8 cellular contexts compared by ENCODE assay signal in genomic region chr1:226408285-226409184, GRCh38. TPM values are rescaled to one million over a fixed set of nuclear protein-coding genes. Genes with fewer than 3 reads are reported as not detected.
DNase-seq lines count a peak whose midpoint lies in the region; ATAC-seq and TF ChIP-seq lines count a peak whose summit lies in the region.

No MANE protein-coding gene starts in this region.

- H3K79me2 ChIP-seq in HCT116 (ENCODE audit: insufficient read depth, low read length) = peaks cover 39% of the 10 kb centered on the region

- TF ChIP-seq RAD21 in HCT116 (IDR thresholded peaks at IDR 0.05; ENCODE audit: low read depth) = no peak

- H3K36me3 ChIP-seq in HCT116 (ENCODE audit: control insufficient read depth in 1 of 2, insufficient read depth in 2 of 2, low read length in 2 of 2) = no peaks in the 10 kb centered on the region
- no peaks in the 10 kb centered on the region for H3K36me3 ChIP-seq in spleen

- no peaks in the 10 kb centered on the region for H3K9me2 ChIP-seq in HCT116 (ENCODE audit: insufficient read depth)

- H3K4me3 ChIP-seq in HCT116 (replicated peaks in 1 of 2; ENCODE audit: low read depth in 1 of 2, low read length in 2 of 2) (peak overlapping the region; percentile 34 to 73), iPS-11a (ENCODE audit: low read depth, low read length) (peak overlapping the region; percentile 91), spleen (peak overlapping the region in 7 of 8 donors; percentile 86 to 100 (median 97))

- peaks cover 10% of the 10 kb centered on the region for H3K27me3 Mint-ChIP-seq in activated CD8-positive, alpha-beta T cell treated with anti-CD3 and anti-CD28 coated beads, Interleukin-2, amount 10 ng/mL, durations not matched to agents 7 days and 5 days (ENCODE audit: low read depth)

- H3K27me3 ChIP-seq in HCT116 (ENCODE audit: insufficient read depth, low read length) = no peaks in the 10 kb centered on the region
- H3K27me3 ChIP-seq in spleen (replicated peaks in 1 of 7) = no peaks in the 10 kb centered on the region

- 67 to 75% (median 70%) methylated on average over 21 to 25 of the region's 25 CpGs for WGBS in spleen, 5 donors

- H2AFZ ChIP-seq in HCT116 (ENCODE audit: low read depth, low read length, poor library complexity, severe bottlenecking) = peak overlapping the region; percentile 55

- peak overlapping the region; percentile 79 for H3K27ac ChIP-seq in HCT116 (ENCODE audit: low read depth, low read length)
- H3K27ac ChIP-seq in spleen = peak overlapping the region; percentile 77 to 95 (median 90)

- peak overlapping the region; percentile 98 for H3K4me3 Mint-ChIP-seq in activated CD8-positive, alpha-beta T cell treated with anti-CD3 and anti-CD28 coated beads, Interleukin-2, amount 10 ng/mL, durations not matched to agents 7 days and 5 days

- TF ChIP-seq CTCF in HCT116 (IDR thresholded peaks at IDR 0.05 in 2 of 3, conservative IDR thresholded peaks at IDR 0.05 in 1 of 3; ENCODE audit: borderline replicate concordance in 1 of 3, insufficient read depth in 1 of 3, low read depth in 2 of 3, low read length in 2 of 3) = no peak; a peak in 1 of 6 replicates
- peak in 2 of 11 experiments; percentile 41 to 44 for TF ChIP-seq CTCF in spleen (IDR thresholded peaks at IDR 0.05 in 8 of 11, conservative IDR thresholded peaks at IDR 0.05 in 3 of 11)

- H3K9ac ChIP-seq in HCT116 (ENCODE audit: low read length) = peak overlapping the region; percentile 82

- CTCF ChIA-PET in HCT116 (lab: Charles Lee) = interaction anchor here (0.6 to 2.0 kb wide), 15 partner anchors 9 to 406 kb away, joined by 3 to 10 read pairs (median 4); no protein-coding TSS in a partner anchor
- CTCF ChIA-PET in activated CD8-positive, alpha-beta T cell treated with anti-CD3 and anti-CD28 coated beads, Interleukin-2, amount 10 ng/mL, durations not matched to agents 7 days and 5 days (lab: Charles Lee) = interaction anchor here (0.7 to 6.6 kb wide), 35 partner anchors 9 to 476 kb away, joined by 3 to 60 read pairs (median 4); partner anchors contain the start of gene H3-3A

- H3K4me1 Mint-ChIP-seq in activated CD8-positive, alpha-beta T cell treated with anti-CD3 and anti-CD28 coated beads, Interleukin-2, amount 10 ng/mL, durations not matched to agents 7 days and 5 days (ENCODE audit: low read depth) = peaks cover 41% of the 10 kb centered on the region

- ATAC-seq in HCT116 = 0 out of 2 replicates have a peak, but pooled peaks have one; percentile 0
- ATAC-seq in activated CD8-positive, alpha-beta T cell treated with anti-CD3 and anti-CD28 coated beads, Interleukin-2, amount 10 ng/mL, durations not matched to agents 7 days and 5 days = no peak

- RAD21 ChIA-PET in HCT116 (lab: Charles Lee; ENCODE audit: low non-redundant PET in 1 of 2, low total read pairs in 2 of 2, uncharacterized antibody in 2 of 2, unreplicated experiment in 2 of 2) = interaction anchor here in 1 of 2 experiments (0.7 kb wide), 1 partner anchor 285 kb away, joined by 3 read pairs; no protein-coding TSS in a partner anchor

- BruUV-seq in HCT116 (replicated peaks; lab: Mats Ljungman, UMichigan) = TSS peak; percentile 71

- peaks cover 3% of the 10 kb centered on the region; the same call in 1 of the 2 replicates for H4K20me1 ChIP-seq in HCT116 (ENCODE audit: insufficient read depth)

- intact Hi-C loops in HCT116 (cut with micrococcal nuclease) (loop anchor here (5.0 kb wide), 1 partner anchor 281 kb away; no protein-coding TSS in a partner anchor), spleen (cut with DNase I; ENCODE audit: low total_unique reads) (no loop called here)

- TF ChIP-seq POLR2A in HCT116 (IDR thresholded peaks at IDR 0.05; ENCODE audit: borderline replicate concordance, extremely low read depth, insufficient read depth, insufficient read length) (peak; percentile 77), spleen (IDR thresholded peaks at IDR 0.05) (no peak)

- H3K4me2 ChIP-seq in HCT116 (ENCODE audit: low read length) = peak overlapping the region; percentile 90

- peaks cover 12% of the 10 kb centered on the region for H3K36me3 Mint-ChIP-seq in activated CD8-positive, alpha-beta T cell treated with anti-CD3 and anti-CD28 coated beads, Interleukin-2, amount 10 ng/mL, durations not matched to agents 7 days and 5 days (ENCODE audit: low read depth)

- POLR2A ChIA-PET in HCT116 (lab: Charles Lee) = interaction anchor here (0.9 to 1.2 kb wide), 4 partner anchors 8 to 118 kb away, joined by 3 to 4 read pairs (median 4); no protein-coding TSS in a partner anchor
- POLR2A ChIA-PET in activated CD8-positive, alpha-beta T cell treated with anti-CD3 and anti-CD28 coated beads, Interleukin-2, amount 10 ng/mL, durations not matched to agents 7 days and 5 days (lab: Charles Lee) = interaction anchor here (0.5 to 2.3 kb wide), 5 partner anchors 19 to 475 kb away, joined by 3 to 12 read pairs (median 4); partner anchors contain the start of gene LIN9

- H3K27ac Mint-ChIP-seq in activated CD8-positive, alpha-beta T cell treated with anti-CD3 and anti-CD28 coated beads, Interleukin-2, amount 10 ng/mL, durations not matched to agents 7 days and 5 days = peak overlapping the region; percentile 83

- DNase-seq in HCT116 (ENCODE audit: low read depth, low spot score) = no peak
- DNase-seq in activated CD8-positive, alpha-beta T cell treated with anti-CD3 and anti-CD28 coated beads, Interleukin-2, amount 10 ng/mL, durations not matched to agents 7 days and 5 days = no peak
- DNase-seq in spleen = peak; percentile 90
- no peak for DNase-seq in central memory CD4-positive, alpha-beta T cell
- no peak for DNase-seq in OCI-M1 (lab: John Stamatoyannopoulos, UW)
- no peak for DNase-seq in NCI-H128 (lab: John Stamatoyannopoulos, UW; ENCODE audit: unreplicated experiment)
- no peak for DNase-seq in COLO829 (ENCODE audit: low spot score)

- no peaks in the 10 kb centered on the region for H3K9me3 Mint-ChIP-seq in activated CD8-positive, alpha-beta T cell treated with anti-CD3 and anti-CD28 coated beads, Interleukin-2, amount 10 ng/mL, durations not matched to agents 7 days and 5 days (ENCODE audit: insufficient read depth)

- H3K9me3 ChIP-seq in HCT116 (ENCODE audit: control insufficient read depth in 1 of 2, insufficient read depth in 1 of 2, low read depth in 1 of 2, low read length in 2 of 2) = no peaks in the 10 kb centered on the region
- H3K9me3 ChIP-seq in spleen = no peaks in the 10 kb centered on the region

- H3K4me1 ChIP-seq in HCT116 (ENCODE audit: control insufficient read depth in 1 of 2, insufficient read depth in 2 of 2, low read length in 2 of 2) = peaks cover 7 to 36% of the 10 kb centered on the region in 2 experiments; a peak in 3 of 4 replicates
- H3K4me1 ChIP-seq in spleen = peaks cover 30 to 44% (median 40%) of the 10 kb centered on the region in 6 donors

TF ChIP-seq in HCT116, 20 proteins besides CTCF, POLR2A, EP300 and RAD21:
- TF ChIP-seq ZNF274 (IDR thresholded peaks at IDR 0.05; ENCODE audit: low read depth, low read length) (no peak), ZFX (IDR thresholded peaks at IDR 0.05) (no peak), EZH2phosphoT487 (IDR thresholded peaks at IDR 0.05; ENCODE audit: borderline replicate concordance) (no peak), YY1 (IDR thresholded peaks at IDR 0.05; ENCODE audit: extremely low read depth, insufficient replicate concordance, low read depth, low read length) (peak; percentile 6), CBX3 (IDR thresholded peaks at IDR 0.05; ENCODE audit: low read depth) (0 out of 2 replicates have a peak, but pooled peaks have one; percentile 6), EZH2 (IDR thresholded peaks at IDR 0.05) (no peak), POLR2AphosphoS5 (IDR thresholded peaks at IDR 0.05; ENCODE audit: low read depth, low read length) (no peak; the same call in 1 of the 2 replicates)
- TF ChIP-seq, protein P1, sequence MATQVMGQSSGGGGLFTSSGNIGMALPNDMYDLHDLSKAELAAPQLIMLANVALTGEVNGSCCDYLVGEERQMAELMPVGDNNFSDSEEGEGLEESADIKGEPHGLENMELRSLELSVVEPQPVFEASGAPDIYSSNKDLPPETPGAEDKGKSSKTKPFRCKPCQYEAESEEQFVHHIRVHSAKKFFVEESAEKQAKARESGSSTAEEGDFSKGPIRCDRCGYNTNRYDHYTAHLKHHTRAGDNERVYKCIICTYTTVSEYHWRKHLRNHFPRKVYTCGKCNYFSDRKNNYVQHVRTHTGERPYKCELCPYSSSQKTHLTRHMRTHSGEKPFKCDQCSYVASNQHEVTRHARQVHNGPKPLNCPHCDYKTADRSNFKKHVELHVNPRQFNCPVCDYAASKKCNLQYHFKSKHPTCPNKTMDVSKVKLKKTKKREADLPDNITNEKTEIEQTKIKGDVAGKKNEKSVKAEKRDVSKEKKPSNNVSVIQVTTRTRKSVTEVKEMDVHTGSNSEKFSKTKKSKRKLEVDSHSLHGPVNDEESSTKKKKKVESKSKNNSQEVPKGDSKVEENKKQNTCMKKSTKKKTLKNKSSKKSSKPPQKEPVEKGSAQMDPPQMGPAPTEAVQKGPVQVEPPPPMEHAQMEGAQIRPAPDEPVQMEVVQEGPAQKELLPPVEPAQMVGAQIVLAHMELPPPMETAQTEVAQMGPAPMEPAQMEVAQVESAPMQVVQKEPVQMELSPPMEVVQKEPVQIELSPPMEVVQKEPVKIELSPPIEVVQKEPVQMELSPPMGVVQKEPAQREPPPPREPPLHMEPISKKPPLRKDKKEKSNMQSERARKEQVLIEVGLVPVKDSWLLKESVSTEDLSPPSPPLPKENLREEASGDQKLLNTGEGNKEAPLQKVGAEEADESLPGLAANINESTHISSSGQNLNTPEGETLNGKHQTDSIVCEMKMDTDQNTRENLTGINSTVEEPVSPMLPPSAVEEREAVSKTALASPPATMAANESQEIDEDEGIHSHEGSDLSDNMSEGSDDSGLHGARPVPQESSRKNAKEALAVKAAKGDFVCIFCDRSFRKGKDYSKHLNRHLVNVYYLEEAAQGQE (IDR thresholded peaks at IDR 0.05; ENCODE audit: low read depth) = no peak
TF ChIP-seq in HCT116: peak in this region for 2.

RNA-seq across cellular contexts. Expression of gene PARP1, which starts 0.6 kb away (rescaled TPM):
- 213 TPM for total RNA-seq in HCT116 (2021; ENCODE audit: unreplicated experiment)
- 117 and 142 TPM in 2 replicates for polyA plus RNA-seq in HCT116 (2012)
- total RNA-seq in activated CD8-positive, alpha-beta T cell treated with anti-CD3 and anti-CD28 coated beads, Interleukin-2, amount 10 ng/mL, durations not matched to agents 7 days and 5 days = 100 to 1,000 TPM; 139 to 145 TPM
- 100 to 1,000 TPM; 119 to 213 (median 134) TPM for total RNA-seq in spleen
- polyA plus RNA-seq in spleen = 10 to 100 TPM; 39.2 to 71.8 (median 69.7) TPM
